10 cellular contexts compared by ENCODE assay signal in genomic region chr5:107764282-107764681, GRCh38.
"Had no signal": no experiment of that assay in that cellular context is flagged by ENCODE, and none has a peak within 500 bp of the region (broad histone marks: within the 10 kb centered on the region; RNA-seq: fewer than 3 reads in every experiment).

No MANE protein-coding gene starts in this region.

- H3K27ac ChIP-seq: GM23248, HL-60 had no signal

- H3K4me3 Mint-ChIP-seq: HFFc6, IgD-negative memory B cell had no signal

- H3K36me3 Mint-ChIP-seq: IgD-negative memory B cell had no signal

- H3K9me3 Mint-ChIP-seq: IgD-negative memory B cell had no signal

- H3K4me1 ChIP-seq: HAP-1 had no signal

- H3K27ac Mint-ChIP-seq: HFFc6, IgD-negative memory B cell had no signal

- H3K4me1 Mint-ChIP-seq: IgD-negative memory B cell had no signal

- H3K36me3 ChIP-seq: HAP-1 had no signal

- H3K4me3 ChIP-seq: GM23248, HAP-1 had no signal

- DNase-seq: GM23248, GOT3, H7, HFFc6, KBM-7 had no signal

- H3K9ac ChIP-seq: GM23248 had no signal

- H3K9me3 ChIP-seq: HAP-1 had no signal

- ATAC-seq: HCT116, HepG2 had no signal
